In genomic region chr11:20399498-20399897, GRCh38 we compare ENCODE assay signal across 27 cellular contexts. TPM values are rescaled to one million over a fixed set of nuclear protein-coding genes. Genes with fewer than 3 reads are reported as not detected.
"Had no signal": no experiment of that assay in that cellular context is flagged by ENCODE, and none has a peak within 500 bp of the region (broad histone marks: within the 10 kb centered on the region; RNA-seq: fewer than 3 reads in every experiment).

No MANE protein-coding gene starts in this region.

- ATAC-seq: naive thymus-derived CD8-positive, alpha-beta T cell; pancreas; right cardiac atrium; right lobe of liver; stimulated activated effector memory CD8-positive, alpha-beta T cell treated with anti-CD3 and anti-CD28 coated beads, Interleukin-12 subunit alpha, Interleukin-12 subunit beta, amount 100 ng/mL, for 72 hours; stimulated activated naive B cell treated with anti-CD40 and anti-IgM and Interleukin-4, amounts not matched to agents 10 μg/mL and 1 μg/mL and 100 μg/mL, for 72 hours had no signal

- H3K9me3 Mint-ChIP-seq: naive thymus-derived CD8-positive, alpha-beta T cell; nephron; neural progenitor cell; stimulated activated effector memory CD8-positive, alpha-beta T cell treated with anti-CD3 and anti-CD28 coated beads, Interleukin-12 subunit alpha, Interleukin-12 subunit beta, amount 100 ng/mL, for 72 hours; stimulated activated naive B cell treated with anti-CD40 and anti-IgM and Interleukin-4, amounts not matched to agents 10 μg/mL and 1 μg/mL and 100 μg/mL, for 72 hours; stimulated activated naive CD8-positive, alpha-beta T cell treated with anti-CD3 and anti-CD28 coated beads, Interleukin-15, Interleukin-2, amounts not matched to agents 100 ng/mL and 50 ng/mL, for 24 hours had no signal

- H3K9me3 ChIP-seq: pancreas, prostate gland, right lobe of liver, sigmoid colon, stomach, thoracic aorta, thyroid gland, tibial nerve, upper lobe of left lung, vagina had no signal

- H3K27me3 Mint-ChIP-seq: naive thymus-derived CD8-positive, alpha-beta T cell; stimulated activated naive B cell treated with anti-CD40 and anti-IgM and Interleukin-4, amounts not matched to agents 10 μg/mL and 1 μg/mL and 100 μg/mL, for 72 hours; stimulated activated naive CD8-positive, alpha-beta T cell treated with anti-CD3 and anti-CD28 coated beads, Interleukin-15, Interleukin-2, amounts not matched to agents 100 ng/mL and 50 ng/mL, for 24 hours had no signal

- H3K4me3 Mint-ChIP-seq: naive thymus-derived CD8-positive, alpha-beta T cell; nephron; neural progenitor cell; stimulated activated effector memory CD8-positive, alpha-beta T cell treated with anti-CD3 and anti-CD28 coated beads, Interleukin-12 subunit alpha, Interleukin-12 subunit beta, amount 100 ng/mL, for 72 hours; stimulated activated naive B cell treated with anti-CD40 and anti-IgM and Interleukin-4, amounts not matched to agents 10 μg/mL and 1 μg/mL and 100 μg/mL, for 72 hours; stimulated activated naive CD8-positive, alpha-beta T cell treated with anti-CD3 and anti-CD28 coated beads, Interleukin-15, Interleukin-2, amounts not matched to agents 100 ng/mL and 50 ng/mL, for 24 hours had no signal

- H3K27me3 ChIP-seq: neural progenitor cell, pancreas, right lobe of liver, sigmoid colon, stomach, thyroid gland, tibial nerve, upper lobe of left lung, vagina had no signal

- H3K4me3 ChIP-seq: neural progenitor cell, pancreas, prostate gland, right lobe of liver, sigmoid colon, stomach, thoracic aorta, thyroid gland, tibial nerve, upper lobe of left lung, vagina had no signal

- H3K36me3 ChIP-seq: prostate gland had no signal

- DNase-seq: naive thymus-derived CD8-positive, alpha-beta T cell; occipital lobe; pancreas; retina; right cardiac atrium; right lobe of liver; sigmoid colon; small intestine; stimulated activated CD4-positive, alpha-beta T cell treated with anti-CD3 and anti-CD28 coated beads, Interleukin-15, amount 100 ng/mL, for 24 hours; stimulated activated CD4-positive, alpha-beta T cell treated with anti-CD3 and anti-CD28 coated beads, Interleukin-2, amount 100 ng/mL, for 24 hours; stimulated activated CD4-positive, alpha-beta T cell treated with anti-CD3 and anti-CD28 coated beads, Interleukin-2, amount 100 ng/mL, for 48 hours; stimulated activated CD4-positive, alpha-beta T cell treated with anti-CD3 and anti-CD28 coated beads, Interleukin-4, amount 100 ng/mL, for 24 hours; stimulated activated naive B cell treated with anti-CD40 and anti-IgM and Interleukin-4, amounts not matched to agents 10 μg/mL and 1 μg/mL and 100 μg/mL, for 72 hours; stimulated activated naive CD4-positive, alpha-beta T cell treated with Interleukin-2 at 50 U/mL for 16 hours; stomach; thyroid gland; trophoblast cell; upper lobe of left lung had no signal

- H3K27ac Mint-ChIP-seq: naive thymus-derived CD8-positive, alpha-beta T cell; nephron; neural progenitor cell; stimulated activated effector memory CD8-positive, alpha-beta T cell treated with anti-CD3 and anti-CD28 coated beads, Interleukin-12 subunit alpha, Interleukin-12 subunit beta, amount 100 ng/mL, for 72 hours; stimulated activated naive B cell treated with anti-CD40 and anti-IgM and Interleukin-4, amounts not matched to agents 10 μg/mL and 1 μg/mL and 100 μg/mL, for 72 hours; stimulated activated naive CD8-positive, alpha-beta T cell treated with anti-CD3 and anti-CD28 coated beads, Interleukin-15, Interleukin-2, amounts not matched to agents 100 ng/mL and 50 ng/mL, for 24 hours had no signal

- H3K27ac ChIP-seq: neural progenitor cell, pancreas, prostate gland, right lobe of liver, sigmoid colon, stomach, thoracic aorta, thyroid gland, tibial nerve, upper lobe of left lung, vagina had no signal

- H3K4me1 ChIP-seq: neural progenitor cell, pancreas, prostate gland, right lobe of liver, sigmoid colon, stomach, thyroid gland, tibial nerve, upper lobe of left lung, vagina had no signal

- H3K4me1 Mint-ChIP-seq: nephron, neural progenitor cell had no signal

- H3K9ac ChIP-seq: neural progenitor cell had no signal

RNA-seq across cellular contexts. Expression of gene HTATIP2, which starts 36.0 kb away (rescaled TPM):
- polyA plus RNA-seq: neural cell had no signal
